Comparison of ENCODE assay signal across 1 cellular context in the genomic region with DNA sequence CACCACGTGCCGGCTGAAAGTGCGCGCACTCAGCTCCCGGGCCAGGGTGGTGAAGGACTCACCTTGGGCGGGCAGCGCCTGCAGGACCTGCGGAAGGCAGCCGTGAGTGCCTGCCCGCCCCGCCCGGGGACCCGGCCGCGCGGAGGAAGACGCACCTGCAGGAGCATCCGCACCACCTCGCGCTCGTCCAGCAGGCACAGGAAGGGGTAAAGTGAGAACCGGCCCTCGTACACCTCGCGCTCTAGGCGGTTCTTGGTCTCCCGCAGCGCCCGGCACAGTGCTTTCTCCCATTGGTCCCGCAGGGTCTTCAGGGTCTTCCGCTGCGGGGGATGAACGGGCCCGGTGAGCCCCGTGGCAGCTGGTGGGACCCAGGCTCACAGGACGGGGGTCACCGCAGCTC.
A peak's percentile ranks its signal among the peaks of the same experiment; 100 is the strongest.
TF ChIP-seq lines count a peak whose summit lies in the region.

No MANE protein-coding gene starts in this region.

TF ChIP-seq in HepG2, 621 proteins besides CTCF, POLR2A, EP300 and RAD21:
- no peak for TF ChIP-seq CHCHD3 (CRISPR knock-in tag; IDR thresholded peaks at IDR 0.05)
- no peak for TF ChIP-seq KDM5A (IDR thresholded peaks at IDR 0.05; ENCODE audit: borderline replicate concordance, low read length)
- TF ChIP-seq REPIN1 (CRISPR knock-in tag; IDR thresholded peaks at IDR 0.05; ENCODE audit: borderline replicate concordance, low read depth), result no peak
- no peak for TF ChIP-seq SMYD3 (CRISPR knock-in tag; IDR thresholded peaks at IDR 0.05)
- TF ChIP-seq, protein P1, sequence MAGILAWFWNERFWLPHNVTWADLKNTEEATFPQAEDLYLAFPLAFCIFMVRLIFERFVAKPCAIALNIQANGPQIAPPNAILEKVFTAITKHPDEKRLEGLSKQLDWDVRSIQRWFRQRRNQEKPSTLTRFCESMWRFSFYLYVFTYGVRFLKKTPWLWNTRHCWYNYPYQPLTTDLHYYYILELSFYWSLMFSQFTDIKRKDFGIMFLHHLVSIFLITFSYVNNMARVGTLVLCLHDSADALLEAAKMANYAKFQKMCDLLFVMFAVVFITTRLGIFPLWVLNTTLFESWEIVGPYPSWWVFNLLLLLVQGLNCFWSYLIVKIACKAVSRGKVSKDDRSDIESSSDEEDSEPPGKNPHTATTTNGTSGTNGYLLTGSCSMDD (CRISPR knock-in tag; IDR thresholded peaks at IDR 0.05), result no peak
- no peak for TF ChIP-seq CBFB (CRISPR knock-in tag; IDR thresholded peaks at IDR 0.05)
- 0 out of 2 replicates have a peak, but pooled peaks have one; percentile 0 for TF ChIP-seq RBFOX2 (IDR thresholded peaks at IDR 0.05; ENCODE audit: low read depth, low read length)
